ENCODE assay signal across 29 cellular contexts in genomic region chr21:45492765-45493164, GRCh38.
"Had no signal": no experiment of that assay in that cellular context is flagged by ENCODE, and none has a peak within 500 bp of the region (broad histone marks: within the 10 kb centered on the region; RNA-seq: fewer than 3 reads in every experiment).

No MANE protein-coding gene starts in this region.

- DNase-seq: colonic mucosa; cortex of kidney; dermis blood vessel endothelial cell; dorsolateral prefrontal cortex; effector CD4-positive, alpha-beta T cell; effector CD8-positive, alpha-beta T cell; effector memory CD4-positive, alpha-beta T cell; effector memory CD8-positive, alpha-beta T cell; endodermal cell; erythroblast; esophagus squamous epithelium; foreskin fibroblast; foreskin keratinocyte; foreskin melanocyte; gastrocnemius medialis; glutamatergic neuron; head of caudate nucleus; heart left ventricle; heart right ventricle had no signal

- H3K27me3 ChIP-seq: colonic mucosa, dorsolateral prefrontal cortex, esophagus muscularis mucosa, esophagus squamous epithelium, foreskin keratinocyte, gastrocnemius medialis, gastroesophageal sphincter, heart left ventricle, heart right ventricle had no signal

- H3K4me3 ChIP-seq: colonic mucosa, coronary artery, dorsolateral prefrontal cortex, esophagus muscularis mucosa, esophagus squamous epithelium, gastrocnemius medialis, gastroesophageal sphincter, heart left ventricle, heart right ventricle had no signal

- ATAC-seq: effector memory CD8-positive, alpha-beta T cell; esophagus mucosa; foreskin keratinocyte; gastrocnemius medialis; gastroesophageal sphincter; heart left ventricle; heart right ventricle had no signal

- H3K4me1 ChIP-seq: colonic mucosa, esophagus muscularis mucosa, foreskin keratinocyte, gastrocnemius medialis, gastroesophageal sphincter, heart left ventricle, heart right ventricle had no signal

- H3K36me3 ChIP-seq: colonic mucosa, gastrocnemius medialis had no signal

- H3K9me3 Mint-ChIP-seq: dendritic cell treated with granulocyte-macrophage colony-stimulating factor and Interleukin-4, amounts not matched to agents 40 ng/mL and 50 ng/mL, for 4 days; effector memory CD8-positive, alpha-beta T cell; endodermal cell had no signal

- H3K4me3 Mint-ChIP-seq: dendritic cell treated with granulocyte-macrophage colony-stimulating factor and Interleukin-4, amounts not matched to agents 40 ng/mL and 50 ng/mL, for 4 days; effector memory CD8-positive, alpha-beta T cell; endodermal cell had no signal

- H3K27ac ChIP-seq: colonic mucosa, coronary artery, dorsolateral prefrontal cortex, epithelial cell of prostate, esophagus muscularis mucosa, esophagus squamous epithelium, foreskin keratinocyte, gastrocnemius medialis, gastroesophageal sphincter, heart left ventricle, heart right ventricle had no signal

- FAIRE-seq: colon, endometrium, endothelial cell of umbilical vein, frontal cortex had no signal

- H3K27ac Mint-ChIP-seq: dendritic cell treated with granulocyte-macrophage colony-stimulating factor and Interleukin-4, amounts not matched to agents 40 ng/mL and 50 ng/mL, for 4 days; effector memory CD8-positive, alpha-beta T cell; endodermal cell had no signal

- H3K9me3 ChIP-seq: colonic mucosa, esophagus muscularis mucosa, esophagus squamous epithelium, gastrocnemius medialis, gastroesophageal sphincter, heart left ventricle, heart right ventricle had no signal
